Comparison of ENCODE assay signal across 17 cellular contexts in genomic region chrX:338281-338835, GRCh38.
"Had no signal": no experiment of that assay in that cellular context is flagged by ENCODE, and none has a peak within 500 bp of the region (broad histone marks: within the 10 kb centered on the region; RNA-seq: fewer than 3 reads in every experiment).

No MANE protein-coding gene starts in this region.

- H3K4me1 ChIP-seq: ascending aorta, breast epithelium, gastroesophageal sphincter, upper lobe of left lung had no signal

- H3K27me3 ChIP-seq: ascending aorta, breast epithelium, dorsolateral prefrontal cortex, gastroesophageal sphincter, upper lobe of left lung had no signal

- H3K27ac ChIP-seq: ascending aorta, breast epithelium, dorsolateral prefrontal cortex, gastroesophageal sphincter, SK-N-MC, upper lobe of left lung had no signal

- H3K4me3 ChIP-seq: ascending aorta, breast epithelium, dorsolateral prefrontal cortex, gastroesophageal sphincter, SK-N-MC, upper lobe of left lung had no signal

- DNase-seq: activated CD4-positive, alpha-beta T cell treated with anti-CD3 and anti-CD28 coated beads, Interleukin-2, amount 50 U/mL, for 4 hours; activated CD4-positive, CD25-positive, alpha-beta regulatory T cell treated with anti-CD3 and anti-CD28 coated beads, Interleukin-2, amount 50 U/mL, for 72 hours; activated naive CD4-positive, alpha-beta T cell treated with anti-CD3 and anti-CD28 coated beads for 36 hours; activated naive CD8-positive, alpha-beta T cell treated with anti-CD3 and anti-CD28 coated beads, Interleukin-2, amount 50 U/mL, for 24 hours; activated T-cell treated with anti-CD3 and anti-CD28 coated beads, Interleukin-2, amount 50 U/mL, for 1 hour; erythroblast; stimulated activated CD4-positive, alpha-beta T cell treated with anti-CD3 and anti-CD28 coated beads, Interleukin-15, amount 100 ng/mL, for 24 hours; stimulated activated CD4-positive, alpha-beta T cell treated with anti-CD3 and anti-CD28 coated beads, Interleukin-4, amount 100 ng/mL, for 24 hours; stimulated activated naive CD4-positive, alpha-beta T cell treated with Interleukin-2 at 50 U/mL for 16 hours; T1000 had no signal

- H3K36me3 ChIP-seq: breast epithelium had no signal

- ATAC-seq: activated naive CD8-positive, alpha-beta T cell treated with anti-CD3 and anti-CD28 coated beads, Interleukin-2, amount 50 U/mL, for 24 hours; gastroesophageal sphincter; left lobe of liver had no signal

- H3K9me3 ChIP-seq: ascending aorta, breast epithelium, gastroesophageal sphincter, upper lobe of left lung had no signal
